In genomic region chr4:186260504-186261448, GRCh38 we compare ENCODE assay signal across 27 cellular contexts. TPM values are rescaled to one million over a fixed set of nuclear protein-coding genes. Genes with fewer than 3 reads are reported as not detected.
A peak's percentile ranks its signal among the peaks of the same experiment; 100 is the strongest.
DNase-seq lines count a peak whose midpoint lies in the region; ATAC-seq and TF ChIP-seq lines count a peak whose summit lies in the region.
"Had no signal": no experiment of that assay in that cellular context is flagged by ENCODE, and none has a peak within 500 bp of the region (broad histone marks: within the 10 kb centered on the region; RNA-seq: fewer than 3 reads in every experiment).

No MANE protein-coding gene starts in this region.

- peak; percentile 20 to 43 for ATAC-seq in right cardiac atrium
- no peak for ATAC-seq in GM19023 (IDR thresholded peaks at IDR 0.05; ENCODE audit: unreplicated experiment)
- no peak for ATAC-seq in effector memory CD8-positive, alpha-beta T cell (replicated peaks)
- ATAC-seq: left lung had no signal

- H3K4me3 Mint-ChIP-seq in effector memory CD8-positive, alpha-beta T cell, result no peak overlapping the region
- H3K4me3 Mint-ChIP-seq: activated CD4-positive, alpha-beta T cell treated with anti-CD3 and anti-CD28 coated beads, Interleukin-2, amount 10 ng/mL, durations not matched to agents 7 days and 5 days; activated naive CD8-positive, alpha-beta T cell treated with anti-CD3 and anti-CD28 coated beads for 36 hours; endodermal cell; IgD-negative memory B cell; stimulated activated naive CD8-positive, alpha-beta T cell treated with anti-CD3 and anti-CD28 coated beads, Interleukin-15, Interleukin-2, amounts not matched to agents 100 ng/mL and 50 ng/mL, for 24 hours had no signal

- H3K4me1 ChIP-seq in right cardiac atrium (ENCODE audit: control insufficient read depth, insufficient read depth, low read length), result no peaks in the 10 kb centered on the region
- H3K4me1 ChIP-seq: Caco-2, left lung had no signal

- WGBS in right cardiac atrium, result 73% methylated on average over 12 of the region's 12 CpGs

- H3K9me3 ChIP-seq in right cardiac atrium (ENCODE audit: control insufficient read depth, low read length), result no peaks in the 10 kb centered on the region
- H3K9me3 ChIP-seq: BLaER1 treated with 17β-estradiol and CSF1 and Interleukin-3, amounts not matched to agents 10 nM and 100 nM; Caco-2; heart left ventricle; left lung; SK-N-SH had no signal

- no peaks in the 10 kb centered on the region for H3K27me3 ChIP-seq in right cardiac atrium (ENCODE audit: control insufficient read depth, insufficient read depth)
- H3K27me3 ChIP-seq in dorsolateral prefrontal cortex, result peaks cover 0 to 5% (median 0%) of the 10 kb centered on the region in 45 donors
- H3K27me3 ChIP-seq: BLaER1 treated with 17β-estradiol and CSF1 and Interleukin-3, amounts not matched to agents 10 nM and 100 nM; left lung had no signal

- H3K27me3 Mint-ChIP-seq in effector memory CD8-positive, alpha-beta T cell, result peaks cover 27 to 32% of the 10 kb centered on the region in 2 donors
- H3K27me3 Mint-ChIP-seq: activated CD4-positive, alpha-beta T cell treated with anti-CD3 and anti-CD28 coated beads, Interleukin-2, amount 10 ng/mL, durations not matched to agents 7 days and 5 days had no signal

- H3K9me3 Mint-ChIP-seq in effector memory CD8-positive, alpha-beta T cell, result no peaks in the 10 kb centered on the region
- H3K9me3 Mint-ChIP-seq: activated CD4-positive, alpha-beta T cell treated with anti-CD3 and anti-CD28 coated beads, Interleukin-2, amount 10 ng/mL, durations not matched to agents 7 days and 5 days; activated naive CD8-positive, alpha-beta T cell treated with anti-CD3 and anti-CD28 coated beads for 36 hours; activated T-helper 2 cell treated with anti-CD3 and anti-CD28 coated beads, Interferon-gamma antibody, Interleukin-2, Interleukin-4, amounts not matched to agents 10 μg/mL and 5 μg/mL and 100 μg/mL, durations not matched to agents 14 hours and 24 hours and 36 hours; endodermal cell; IgD-negative memory B cell; stimulated activated naive CD8-positive, alpha-beta T cell treated with anti-CD3 and anti-CD28 coated beads, Interleukin-15, Interleukin-2, amounts not matched to agents 100 ng/mL and 50 ng/mL, for 24 hours had no signal

- H3K4me3 ChIP-seq in right cardiac atrium (ENCODE audit: low read length), result no peak overlapping the region
- H3K4me3 ChIP-seq in epithelial cell of proximal tubule (ENCODE audit: low read depth, low read length), result no peak overlapping the region
- no peak overlapping the region for H3K4me3 ChIP-seq in dorsolateral prefrontal cortex
- H3K4me3 ChIP-seq: BLaER1 treated with 17β-estradiol and CSF1 and Interleukin-3, amounts not matched to agents 10 nM and 100 nM; heart left ventricle; left lung had no signal

- intact Hi-C loops in right cardiac atrium (cut with DNase I), result no loop called here
- intact Hi-C loops in cardiac septum (cut with DNase I), result no loop called here
- intact Hi-C loops in posterior vena cava (cut with DNase I), result no loop called here
- intact Hi-C loops in dorsolateral prefrontal cortex (cut with DNase I), result no loop called here

- peaks cover 3% of the 10 kb centered on the region for H3K36me3 Mint-ChIP-seq in effector memory CD8-positive, alpha-beta T cell (ENCODE audit: insufficient read depth)
- H3K36me3 Mint-ChIP-seq: activated naive CD8-positive, alpha-beta T cell treated with anti-CD3 and anti-CD28 coated beads for 36 hours had no signal

- H3K27ac Mint-ChIP-seq in effector memory CD8-positive, alpha-beta T cell, result no peak overlapping the region
- H3K27ac Mint-ChIP-seq: activated CD4-positive, alpha-beta T cell treated with anti-CD3 and anti-CD28 coated beads, Interleukin-2, amount 10 ng/mL, durations not matched to agents 7 days and 5 days; activated naive CD8-positive, alpha-beta T cell treated with anti-CD3 and anti-CD28 coated beads for 36 hours; activated T-helper 2 cell treated with anti-CD3 and anti-CD28 coated beads, Interferon-gamma antibody, Interleukin-2, Interleukin-4, amounts not matched to agents 10 μg/mL and 5 μg/mL and 100 μg/mL, durations not matched to agents 14 hours and 24 hours and 36 hours; endodermal cell; IgD-negative memory B cell; stimulated activated naive CD8-positive, alpha-beta T cell treated with anti-CD3 and anti-CD28 coated beads, Interleukin-15, Interleukin-2, amounts not matched to agents 100 ng/mL and 50 ng/mL, for 24 hours had no signal

- DNase-seq in right cardiac atrium (no peak), cardiac septum (ENCODE audit: low spot score) (no peak), epithelial cell of proximal tubule (ENCODE audit: low read depth) (peak; percentile 83), mucosa of gallbladder (ENCODE audit: low spot score) (peak; percentile 87), posterior vena cava (ENCODE audit: low spot score) (no peak), dorsolateral prefrontal cortex (no peak)
- no peak for DNase-seq in effector memory CD8-positive, alpha-beta T cell
- DNase-seq: activated CD4-positive, alpha-beta T cell treated with anti-CD3 and anti-CD28 coated beads, Interleukin-2, amount 10 ng/mL, durations not matched to agents 7 days and 5 days; activated naive CD8-positive, alpha-beta T cell treated with anti-CD3 and anti-CD28 coated beads for 36 hours; Caco-2; EL; endodermal cell; heart left ventricle; left lung; MM.1S; NCI-H146; NCI-H524 treated with DMSO at 0.1 percent for 48 hours; SK-N-SH; trophoblast cell had no signal

- TF ChIP-seq CTCF in epithelial cell of proximal tubule (conservative IDR thresholded peaks at IDR 0.05; ENCODE audit: low read depth, low read length) (no peak), dorsolateral prefrontal cortex (IDR thresholded peaks at IDR 0.05 in 54 of 56, conservative IDR thresholded peaks at IDR 0.05 in 2 of 56; ENCODE audit: low read depth in 1 of 56, partially characterized antibody in 56 of 56) (no peak)

- H3K4me1 Mint-ChIP-seq in effector memory CD8-positive, alpha-beta T cell (ENCODE audit: low read depth in 2 of 2), result no peaks in the 10 kb centered on the region
- H3K4me1 Mint-ChIP-seq: activated CD4-positive, alpha-beta T cell treated with anti-CD3 and anti-CD28 coated beads, Interleukin-2, amount 10 ng/mL, durations not matched to agents 7 days and 5 days; activated naive CD8-positive, alpha-beta T cell treated with anti-CD3 and anti-CD28 coated beads for 36 hours; IgD-negative memory B cell had no signal

- H3K27ac ChIP-seq in right cardiac atrium (ENCODE audit: low read length) (no peak overlapping the region), dorsolateral prefrontal cortex (no peak overlapping the region)
- H3K27ac ChIP-seq: BLaER1 treated with 17β-estradiol and CSF1 and Interleukin-3, amounts not matched to agents 10 nM and 100 nM; heart left ventricle; left lung had no signal

RNA-seq across cellular contexts. Expression of gene F11, which starts 5.2 kb away (rescaled TPM):
- total RNA-seq in right cardiac atrium (under 1 TPM in 2 of 4 donors, not detected in 2; 0.35 to 0.82 TPM), cardiac septum (0.35 TPM), epithelial cell of proximal tubule (not detected in 2 replicates), mucosa of gallbladder (23.9 TPM), posterior vena cava (under 1 TPM in 1 of 2 donors, not detected in 1; 0.74 TPM), dorsolateral prefrontal cortex (1 to 10 TPM in 15 of 120 experiments, under 1 TPM in 39, not detected in 66; 0.19 to 2.3 (median 0.81) TPM)
- polyA plus RNA-seq in right cardiac atrium, result not detected
- total RNA-seq: activated CD4-positive, alpha-beta T cell treated with anti-CD3 and anti-CD28 coated beads, Interleukin-2, amount 10 ng/mL, durations not matched to agents 7 days and 5 days; activated naive CD8-positive, alpha-beta T cell treated with anti-CD3 and anti-CD28 coated beads for 36 hours; activated T-helper 2 cell treated with anti-CD3 and anti-CD28 coated beads, Interferon-gamma antibody, Interleukin-2, Interleukin-4, amounts not matched to agents 10 μg/mL and 5 μg/mL and 100 μg/mL, durations not matched to agents 14 hours and 24 hours and 36 hours; Caco-2; endodermal cell; heart left ventricle; mononuclear cell; T-helper 2 cell treated with Interferon-gamma antibody and Interleukin-4, amounts not matched to agents 100 ng/mL and 5 ng/mL, for 36 hours had no signal
- polyA plus RNA-seq: heart left ventricle, IgD-negative memory B cell, SK-N-SH had no signal

RNA-seq across cellular contexts. Expression of gene KLKB1, which starts 33.5 kb away (rescaled TPM):
- total RNA-seq in right cardiac atrium (1 to 10 TPM in 2 of 4 donors, under 1 TPM in 2; 0.56 to 1.7 (median 1.3) TPM), cardiac septum (0.89 TPM), epithelial cell of proximal tubule (not detected in 2 replicates), mucosa of gallbladder (3.7 TPM), posterior vena cava (under 1 TPM; 0.57 to 0.83 TPM), dorsolateral prefrontal cortex (10 to 100 TPM in 1 of 120 experiments, 1 to 10 TPM in 119; 1.5 to 11.0 (median 4.1) TPM)
- 0.93 TPM for polyA plus RNA-seq in right cardiac atrium
- total RNA-seq: A673; activated naive CD8-positive, alpha-beta T cell treated with anti-CD3 and anti-CD28 coated beads for 36 hours; activated T-helper 2 cell treated with anti-CD3 and anti-CD28 coated beads, Interferon-gamma antibody, Interleukin-2, Interleukin-4, amounts not matched to agents 10 μg/mL and 5 μg/mL and 100 μg/mL, durations not matched to agents 14 hours and 24 hours and 36 hours; Caco-2 had no signal

Comparison
In these comparisons a context has a peak if more than half of its experiments do, and no peak if none do; other contexts are left out.
1. ATAC-seq: peak in right cardiac atrium (2 of 2); none in GM19023 (single experiment) and effector memory CD8-positive, alpha-beta T cell (single experiment).
2. DNase-seq: peak in epithelial cell of proximal tubule (single experiment) and mucosa of gallbladder (single experiment); none in right cardiac atrium (0 of 3), cardiac septum (single experiment), posterior vena cava (single experiment), dorsolateral prefrontal cortex (0 of 10) and effector memory CD8-positive, alpha-beta T cell (0 of 3).